Comparison of ENCODE assay signal across 2 cellular contexts in the genomic region with DNA sequence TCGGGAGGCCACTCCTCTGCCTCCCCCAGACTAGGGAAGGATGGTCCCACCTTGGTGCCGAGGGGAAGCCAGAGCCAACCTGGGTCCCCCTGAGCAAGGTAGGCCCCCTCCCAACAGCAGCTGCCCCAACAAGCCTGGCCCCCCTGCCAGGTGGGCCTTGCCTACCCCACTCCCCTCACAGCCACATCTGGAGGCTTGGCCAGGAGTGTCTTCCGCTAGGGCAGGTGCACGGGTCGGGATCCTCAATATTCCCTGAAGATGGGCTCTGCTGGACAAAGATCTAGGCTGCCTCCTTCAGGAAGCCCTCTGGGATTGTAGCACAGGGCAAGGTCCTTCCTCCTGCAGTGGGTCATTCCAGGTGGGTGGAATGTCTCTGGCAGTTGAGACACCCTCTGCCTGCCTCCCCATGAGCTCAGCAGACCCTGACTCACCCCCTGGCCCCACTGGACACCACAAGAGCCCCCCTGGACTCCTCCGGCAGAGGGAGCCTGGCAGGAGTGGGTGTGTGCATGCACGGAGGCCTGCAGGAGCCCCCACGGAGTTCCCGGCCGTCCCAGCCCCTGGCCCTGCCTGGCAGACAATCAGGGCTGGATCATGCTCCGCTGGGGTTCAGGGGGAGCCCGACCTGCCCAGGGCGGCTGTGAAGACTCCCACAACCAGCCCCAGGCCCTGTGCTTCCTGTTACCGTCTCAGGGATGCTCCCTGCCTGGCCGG.
TF ChIP-seq lines count a peak whose summit lies in the region.

No MANE protein-coding gene starts in this region.

TF ChIP-seq in HCT116, 20 proteins besides CTCF, POLR2A, EP300 and RAD21:
- TF ChIP-seq SP1 (IDR thresholded peaks at IDR 0.05; ENCODE audit: low read depth) (no peak), POLR2AphosphoS5 (IDR thresholded peaks at IDR 0.05; ENCODE audit: low read depth, low read length) (no peak), REST (IDR thresholded peaks at IDR 0.05; ENCODE audit: low read depth) (no peak), ZFX (IDR thresholded peaks at IDR 0.05) (no peak), TCF7L2 (IDR thresholded peaks at IDR 0.05; ENCODE audit: borderline replicate concordance, extremely low read depth, insufficient read depth, insufficient read length) (no peak), JUND (IDR thresholded peaks at IDR 0.05) (no peak), EZH2phosphoT487 (IDR thresholded peaks at IDR 0.05; ENCODE audit: borderline replicate concordance) (no peak), ELF1 (IDR thresholded peaks at IDR 0.05; ENCODE audit: borderline replicate concordance, low read depth) (no peak), CEBPB (IDR thresholded peaks at IDR 0.05; ENCODE audit: low read depth) (no peak), EGR1 (IDR thresholded peaks at IDR 0.05; ENCODE audit: low read depth) (no peak), ZNF274 (IDR thresholded peaks at IDR 0.05; ENCODE audit: low read depth, low read length) (no peak), YY1 (IDR thresholded peaks at IDR 0.05; ENCODE audit: extremely low read depth, insufficient replicate concordance, low read depth, low read length) (no peak), MAX (IDR thresholded peaks at IDR 0.05) (no peak), SIN3A (IDR thresholded peaks at IDR 0.05; ENCODE audit: low read depth) (no peak), EZH2 (IDR thresholded peaks at IDR 0.05) (no peak), CBX3 (IDR thresholded peaks at IDR 0.05; ENCODE audit: low read depth) (no peak), SRF (IDR thresholded peaks at IDR 0.05; ENCODE audit: low read depth) (no peak), ATF3 (IDR thresholded peaks at IDR 0.05) (no peak)
- TF ChIP-seq, protein P1, sequence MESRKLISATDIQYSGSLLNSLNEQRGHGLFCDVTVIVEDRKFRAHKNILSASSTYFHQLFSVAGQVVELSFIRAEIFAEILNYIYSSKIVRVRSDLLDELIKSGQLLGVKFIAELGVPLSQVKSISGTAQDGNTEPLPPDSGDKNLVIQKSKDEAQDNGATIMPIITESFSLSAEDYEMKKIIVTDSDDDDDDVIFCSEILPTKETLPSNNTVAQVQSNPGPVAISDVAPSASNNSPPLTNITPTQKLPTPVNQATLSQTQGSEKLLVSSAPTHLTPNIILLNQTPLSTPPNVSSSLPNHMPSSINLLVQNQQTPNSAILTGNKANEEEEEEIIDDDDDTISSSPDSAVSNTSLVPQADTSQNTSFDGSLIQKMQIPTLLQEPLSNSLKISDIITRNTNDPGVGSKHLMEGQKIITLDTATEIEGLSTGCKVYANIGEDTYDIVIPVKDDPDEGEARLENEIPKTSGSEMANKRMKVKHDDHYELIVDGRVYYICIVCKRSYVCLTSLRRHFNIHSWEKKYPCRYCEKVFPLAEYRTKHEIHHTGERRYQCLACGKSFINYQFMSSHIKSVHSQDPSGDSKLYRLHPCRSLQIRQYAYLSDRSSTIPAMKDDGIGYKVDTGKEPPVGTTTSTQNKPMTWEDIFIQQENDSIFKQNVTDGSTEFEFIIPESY (IDR thresholded peaks at IDR 0.05; ENCODE audit: extremely low read depth, insufficient replicate concordance, low read length), result no peak
TF ChIP-seq in HCT116: peak in this region for 0.

TF ChIP-seq in K562, 482 proteins besides CTCF, POLR2A, EP300 and RAD21:
- TF ChIP-seq ZFP36 (IDR thresholded peaks at IDR 0.05; ENCODE audit: low read depth, low read length, partially characterized antibody) (peak; percentile 93), ZBTB7A (IDR thresholded peaks at IDR 0.05; ENCODE audit: borderline replicate concordance, control insufficient read depth, low read depth, low read length) (no peak)
- TF ChIP-seq, protein P2, sequence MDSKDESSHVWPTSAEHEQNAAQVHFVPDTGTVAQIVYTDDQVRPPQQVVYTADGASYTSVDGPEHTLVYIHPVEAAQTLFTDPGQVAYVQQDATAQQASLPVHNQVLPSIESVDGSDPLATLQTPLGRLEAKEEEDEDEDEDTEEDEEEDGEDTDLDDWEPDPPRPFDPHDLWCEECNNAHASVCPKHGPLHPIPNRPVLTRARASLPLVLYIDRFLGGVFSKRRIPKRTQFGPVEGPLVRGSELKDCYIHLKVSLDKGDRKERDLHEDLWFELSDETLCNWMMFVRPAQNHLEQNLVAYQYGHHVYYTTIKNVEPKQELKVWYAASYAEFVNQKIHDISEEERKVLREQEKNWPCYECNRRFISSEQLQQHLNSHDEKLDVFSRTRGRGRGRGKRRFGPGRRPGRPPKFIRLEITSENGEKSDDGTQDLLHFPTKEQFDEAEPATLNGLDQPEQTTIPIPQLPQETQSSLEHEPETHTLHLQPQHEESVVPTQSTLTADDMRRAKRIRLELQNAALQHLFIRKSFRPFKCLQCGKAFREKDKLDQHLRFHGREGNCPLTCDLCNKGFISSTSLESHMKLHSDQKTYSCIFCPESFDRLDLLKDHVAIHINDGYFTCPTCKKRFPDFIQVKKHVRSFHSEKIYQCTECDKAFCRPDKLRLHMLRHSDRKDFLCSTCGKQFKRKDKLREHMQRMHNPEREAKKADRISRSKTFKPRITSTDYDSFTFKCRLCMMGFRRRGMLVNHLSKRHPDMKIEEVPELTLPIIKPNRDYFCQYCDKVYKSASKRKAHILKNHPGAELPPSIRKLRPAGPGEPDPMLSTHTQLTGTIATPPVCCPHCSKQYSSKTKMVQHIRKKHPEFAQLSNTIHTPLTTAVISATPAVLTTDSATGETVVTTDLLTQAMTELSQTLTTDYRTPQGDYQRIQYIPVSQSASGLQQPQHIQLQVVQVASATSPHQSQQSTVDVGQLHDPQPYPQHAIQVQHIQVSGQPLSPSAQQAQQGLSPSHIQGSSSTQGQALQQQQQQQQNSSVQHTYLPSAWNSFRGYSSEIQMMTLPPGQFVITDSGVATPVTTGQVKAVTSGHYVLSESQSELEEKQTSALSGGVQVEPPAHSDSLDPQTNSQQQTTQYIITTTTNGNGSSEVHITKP (IDR thresholded peaks at IDR 0.05; ENCODE audit: partially characterized antibody), result peak; percentile 15
